8 cellular contexts compared by ENCODE assay signal in genomic region chr11:22192289-22192641, GRCh38. TPM values are rescaled to one million over a fixed set of nuclear protein-coding genes. Genes with fewer than 3 reads are reported as not detected.
A peak's percentile ranks its signal among the peaks of the same experiment; 100 is the strongest.
DNase-seq lines count a peak whose midpoint lies in the region; ATAC-seq and TF ChIP-seq lines count a peak whose summit lies in the region.

No MANE protein-coding gene starts in this region.

- H3K4me1 Mint-ChIP-seq in T-helper 2 cell treated with Interferon-gamma antibody and Interleukin-4, amounts not matched to agents 5 μg/mL and 100 μg/mL, for 36 hours (ENCODE audit: low read depth) = peaks cover 2% of the 10 kb centered on the region

- H3K4me3 Mint-ChIP-seq in T-helper 2 cell treated with Interferon-gamma antibody and Interleukin-4, amounts not matched to agents 5 μg/mL and 100 μg/mL, for 36 hours = peak overlapping the region; percentile 54

- ATAC-seq in Panc1 (peak; percentile 63; the same call in 1 of the 2 replicates), HG03469 (IDR thresholded peaks at IDR 0.05; ENCODE audit: unreplicated experiment) (no peak)

- H3K36me3 ChIP-seq in Panc1 (ENCODE audit: control insufficient read depth, insufficient read depth, low read length) (no peaks in the 10 kb centered on the region), left ventricle myocardium inferior (no peaks in the 10 kb centered on the region), prostate gland (no peaks in the 10 kb centered on the region)

- H3K4me3 ChIP-seq in Panc1 (ENCODE audit: low read depth in 2 of 2, low read length in 2 of 2) = peak overlapping the region; percentile 51 to 72
- H3K4me3 ChIP-seq in left ventricle myocardium inferior = peak overlapping the region; percentile 79
- peak overlapping the region; percentile 53 to 58 for H3K4me3 ChIP-seq in prostate gland

- H3K27ac ChIP-seq in Panc1 (ENCODE audit: low read length) (no peak overlapping the region), left ventricle myocardium inferior (replicated peaks) (peak overlapping the region; percentile 86), prostate gland (peak overlapping the region; percentile 59 to 66)

- BruUV-seq in Panc1 (replicated peaks; lab: Mats Ljungman, UMichigan) = no TSS peak

- in situ Hi-C loops in Panc1 (cut with HindIII; ENCODE audit: low pct_unique_long_range_greater_than_20kb, low sequenced_read_pairs) = no loop called here

- TF ChIP-seq CTCF in Panc1 (IDR thresholded peaks at IDR 0.05) (peak; percentile 59), left ventricle myocardium inferior (IDR thresholded peaks at IDR 0.05; ENCODE audit: borderline replicate concordance) (no peak), prostate gland (IDR thresholded peaks at IDR 0.05) (peak in 1 of 4 experiments; percentile 11)

- no peaks in the 10 kb centered on the region for H3K36me3 Mint-ChIP-seq in T-helper 2 cell treated with Interferon-gamma antibody and Interleukin-4, amounts not matched to agents 5 μg/mL and 100 μg/mL, for 36 hours (ENCODE audit: low read depth)

- 11% methylated on average over 7 of the region's 7 CpGs for WGBS in prostate gland

- no peak for DNase-seq in T-helper 2 cell treated with Interferon-gamma antibody and Interleukin-4, amounts not matched to agents 5 μg/mL and 100 μg/mL, for 36 hours (ENCODE audit: low spot score)
- DNase-seq in T-helper 2 cell (no peak), Panc1 (ENCODE audit: low read depth, low spot score) (no peak), left ventricle myocardium inferior (peak; percentile 10), prostate gland (ENCODE audit: low spot score) (no peak), NCI-H226 (no peak), ecto neural progenitor cell (ENCODE audit: low spot score) (no peak)

- TF ChIP-seq POLR2A in prostate gland (IDR thresholded peaks at IDR 0.05) = no peak

- H3K4me1 ChIP-seq in Panc1 (ENCODE audit: control insufficient read depth, insufficient read depth, low read length) (no peaks in the 10 kb centered on the region; the same call in 1 of the 2 replicates), left ventricle myocardium inferior (peaks cover 32% of the 10 kb centered on the region), prostate gland (replicated peaks) (no peaks in the 10 kb centered on the region)

- CTCF ChIA-PET in Panc1 (lab: Charles Lee) = no interaction called here

- POLR2A ChIA-PET in Panc1 (lab: Charles Lee) = no interaction called here

- peaks cover 35% of the 10 kb centered on the region for H3K27me3 Mint-ChIP-seq in T-helper 2 cell treated with Interferon-gamma antibody and Interleukin-4, amounts not matched to agents 5 μg/mL and 100 μg/mL, for 36 hours (ENCODE audit: low read depth)

- intact Hi-C loops in Panc1 (cut with micrococcal nuclease; ENCODE audit: unreplicated experiment) = no loop called here
- intact Hi-C loops in left ventricle myocardium inferior (cut with micrococcal nuclease) = no loop called here
- intact Hi-C loops in prostate gland (cut with DNase I) = no loop called here

- H3K27me3 ChIP-seq in Panc1 (ENCODE audit: control insufficient read depth, insufficient read depth, low read length) (no peaks in the 10 kb centered on the region; the same call in 1 of the 2 replicates), left ventricle myocardium inferior (ENCODE audit: low read depth) (peaks cover 5% of the 10 kb centered on the region), prostate gland (replicated peaks; ENCODE audit: insufficient read depth) (no peaks in the 10 kb centered on the region)

- no peaks in the 10 kb centered on the region for H3K9me3 Mint-ChIP-seq in T-helper 2 cell treated with Interferon-gamma antibody and Interleukin-4, amounts not matched to agents 5 μg/mL and 100 μg/mL, for 36 hours

- H3K9me3 ChIP-seq in Panc1 (ENCODE audit: control insufficient read depth, insufficient read depth, low read depth, low read length) = no peaks in the 10 kb centered on the region
- no peaks in the 10 kb centered on the region for H3K9me3 ChIP-seq in left ventricle myocardium inferior (replicated peaks)
- no peaks in the 10 kb centered on the region for H3K9me3 ChIP-seq in prostate gland

- H3K27ac Mint-ChIP-seq in T-helper 2 cell treated with Interferon-gamma antibody and Interleukin-4, amounts not matched to agents 5 μg/mL and 100 μg/mL, for 36 hours = no peak overlapping the region

RNA-seq across cellular contexts. Expression of gene ANO5, which starts 0.6 kb away (rescaled TPM):
- total RNA-seq in Panc1 (2021; ENCODE audit: unreplicated experiment) (1.7 TPM), left ventricle myocardium inferior (79.7 TPM), prostate gland (1 to 10 TPM; 6.0 to 7.2 TPM)
- polyA plus RNA-seq in Panc1 (2012; ENCODE audit: insufficient read length) = 0.39 TPM
